8 cellular contexts compared by ENCODE assay signal in the genomic region with DNA sequence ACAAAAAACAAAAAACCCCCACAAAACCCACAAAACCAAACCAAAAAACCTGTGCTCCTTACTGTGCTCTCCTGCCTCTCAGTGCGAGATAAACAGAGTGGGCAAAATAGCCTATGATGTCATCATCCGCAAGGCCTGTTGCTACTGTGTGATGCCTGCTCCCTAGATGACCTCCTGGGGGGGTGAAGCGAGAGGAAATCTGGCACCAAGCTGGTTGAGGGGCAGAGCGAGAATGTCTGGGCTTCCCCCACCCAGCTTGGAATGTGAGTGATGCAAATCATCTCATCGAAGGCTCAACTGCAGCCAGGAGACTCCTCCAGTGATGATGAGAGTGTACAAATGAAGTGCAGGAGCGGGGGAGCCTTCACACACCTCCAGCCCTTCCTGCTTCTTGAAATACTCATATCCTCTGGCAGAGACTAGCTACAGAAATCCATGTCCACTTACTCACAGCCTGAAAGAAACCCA. TPM values are rescaled to one million over a fixed set of nuclear protein-coding genes. Genes with fewer than 3 reads are reported as not detected.
A peak's percentile ranks its signal among the peaks of the same experiment; 100 is the strongest.
DNase-seq lines count a peak whose midpoint lies in the region; ATAC-seq and TF ChIP-seq lines count a peak whose summit lies in the region.

No MANE protein-coding gene starts in this region.

- H3K27ac Mint-ChIP-seq in IgD-negative memory B cell, result peak overlapping the region in 1 of 3 donors; percentile 84
- peak overlapping the region in 1 of 2 donors; percentile 86 for H3K27ac Mint-ChIP-seq in stimulated activated naive CD8-positive, alpha-beta T cell treated with anti-CD3 and anti-CD28 coated beads, Interleukin-15, amount 100 ng/mL, for 72 hours
- H3K27ac Mint-ChIP-seq in Caco-2 (ENCODE audit: unreplicated experiment), result no peak overlapping the region

- DNase-seq in GM12865 (ENCODE audit: low read depth) (peak; percentile 77), fibroblast of the aortic adventitia (ENCODE audit: low read depth) (peak; percentile 96), GM19240 (ENCODE audit: insufficient read length, low spot score) (no peak), Caco-2 (no peak)
- peak; percentile 29 to 71 for DNase-seq in stimulated activated naive CD8-positive, alpha-beta T cell treated with anti-CD3 and anti-CD28 coated beads, Interleukin-15, amount 100 ng/mL, for 72 hours
- DNase-seq in central memory CD4-positive, alpha-beta T cell, result no peak

- H3K4me3 ChIP-seq in GM12865 (ENCODE audit: low read depth, low read length) (no peak overlapping the region), fibroblast of the aortic adventitia (ENCODE audit: low read depth, low read length) (no peak overlapping the region), Caco-2 (ENCODE audit: low read depth, low read length) (no peak overlapping the region)

- peaks cover 12% of the 10 kb centered on the region for H3K4me1 ChIP-seq in Caco-2

- H3K9me3 Mint-ChIP-seq in IgD-negative memory B cell, result peaks cover 0 to 4% (median 0%) of the 10 kb centered on the region in 3 donors
- H3K9me3 Mint-ChIP-seq in stimulated activated naive CD8-positive, alpha-beta T cell treated with anti-CD3 and anti-CD28 coated beads, Interleukin-15, amount 100 ng/mL, for 72 hours, result no peaks in the 10 kb centered on the region
- H3K9me3 Mint-ChIP-seq in Caco-2 (ENCODE audit: unreplicated experiment), result no peaks in the 10 kb centered on the region

- BruUV-seq in Caco-2 (replicated peaks; lab: Mats Ljungman, UMichigan), result no TSS peak

- POLR2A ChIA-PET in Caco-2 (lab: Charles Lee), result no interaction called here

- H3K4me1 Mint-ChIP-seq in IgD-negative memory B cell (peaks cover 27 to 31% (median 28%) of the 10 kb centered on the region in 3 donors), Caco-2 (ENCODE audit: low read depth, unreplicated experiment) (peaks cover 10% of the 10 kb centered on the region)
- peaks cover 43% of the 10 kb centered on the region for H3K4me1 Mint-ChIP-seq in stimulated activated naive CD8-positive, alpha-beta T cell treated with anti-CD3 and anti-CD28 coated beads, Interleukin-15, amount 100 ng/mL, for 72 hours

- H3K27me3 ChIP-seq in Caco-2 (replicated peaks; ENCODE audit: control insufficient read depth, insufficient read depth, low read length), result no peaks in the 10 kb centered on the region

- H3K9me3 ChIP-seq in Caco-2, result no peaks in the 10 kb centered on the region

- no peaks in the 10 kb centered on the region for H3K36me3 ChIP-seq in Caco-2 (ENCODE audit: control insufficient read depth, insufficient read depth, low read length)

- H3K27me3 Mint-ChIP-seq in IgD-negative memory B cell (peaks cover 29% of the 10 kb centered on the region), Caco-2 (ENCODE audit: insufficient read depth, unreplicated experiment) (no peaks in the 10 kb centered on the region)
- no peaks in the 10 kb centered on the region for H3K27me3 Mint-ChIP-seq in stimulated activated naive CD8-positive, alpha-beta T cell treated with anti-CD3 and anti-CD28 coated beads, Interleukin-15, amount 100 ng/mL, for 72 hours

- intact Hi-C loops in Caco-2 (cut with micrococcal nuclease; ENCODE audit: unreplicated experiment), result no loop called here

- CTCF ChIA-PET in Caco-2 (lab: Charles Lee), result no interaction called here

- ATAC-seq in GM21723 (IDR thresholded peaks at IDR 0.05; ENCODE audit: unreplicated experiment), result peak; percentile 42
- peak; percentile 83 for ATAC-seq in stimulated activated naive CD8-positive, alpha-beta T cell treated with anti-CD3 and anti-CD28 coated beads, Interleukin-15, amount 100 ng/mL, for 72 hours

- peak overlapping the region in 3 of 4 donors; percentile 44 to 55 (median 52) for H3K4me3 Mint-ChIP-seq in IgD-negative memory B cell
- peak overlapping the region; percentile 3 to 39 for H3K4me3 Mint-ChIP-seq in stimulated activated naive CD8-positive, alpha-beta T cell treated with anti-CD3 and anti-CD28 coated beads, Interleukin-15, amount 100 ng/mL, for 72 hours
- no peak overlapping the region for H3K4me3 Mint-ChIP-seq in Caco-2 (ENCODE audit: unreplicated experiment)

- TF ChIP-seq CTCF in GM12865 (IDR thresholded peaks at IDR 0.05; ENCODE audit: insufficient read depth, low read depth, low read length, missing control alignments) (no peak), fibroblast of the aortic adventitia (IDR thresholded peaks at IDR 0.05; ENCODE audit: insufficient read depth, low read length) (peak; percentile 8), Caco-2 (IDR thresholded peaks at IDR 0.05; ENCODE audit: insufficient read depth in 1 of 2, low read depth in 1 of 2, low read length in 1 of 2, severe bottlenecking in 1 of 2, unreplicated experiment in 1 of 2) (no peak)

- H3K36me3 Mint-ChIP-seq in IgD-negative memory B cell (no peaks in the 10 kb centered on the region), Caco-2 (ENCODE audit: insufficient read depth, unreplicated experiment) (no peaks in the 10 kb centered on the region)

RNA-seq across cellular contexts. Expression of gene MAP4K3, which starts 57.7 kb away (rescaled TPM):
- 1.1 TPM for polyA plus RNA-seq in IgD-negative memory B cell
- total RNA-seq in fibroblast of the aortic adventitia (ENCODE audit: low replicate concordance), result 48.0 and 52.4 TPM in 2 replicates
- 46.1 and 50.7 TPM in 2 replicates for total RNA-seq in Caco-2 (2022)

Comparison
In these comparisons a context has a peak if more than half of its experiments do, and no peak if none do; other contexts are left out.
1. DNase-seq: peak in GM12865 (single experiment), fibroblast of the aortic adventitia (single experiment) and stimulated activated naive CD8-positive, alpha-beta T cell treated with anti-CD3 and anti-CD28 coated beads, Interleukin-15, amount 100 ng/mL, for 72 hours (2 of 2); none in GM19240 (single experiment), Caco-2 (0 of 2) and central memory CD4-positive, alpha-beta T cell (single experiment).